In genomic region chr12:132687211-132688164, GRCh38 we compare ENCODE assay signal across 8 cellular contexts. TPM values are rescaled to one million over a fixed set of nuclear protein-coding genes. Genes with fewer than 3 reads are reported as not detected.
DNase-seq lines count a peak whose midpoint lies in the region; ATAC-seq and TF ChIP-seq lines count a peak whose summit lies in the region.

Gene POLE (minus strand): TSS chr12:132687342. CDS start chr12:132687315, 27 bp downstream.
Gene PXMP2 (plus strand): TSS chr12:132687587. CDS start chr12:132687671, 84 bp downstream.

- no peaks in the 10 kb centered on the region for H3K36me3 Mint-ChIP-seq in activated B cell treated with CpG ODN at 0.5 μM for 24 hours (ENCODE audit: low read depth)

- H3K4me1 Mint-ChIP-seq in activated B cell treated with CpG ODN at 0.5 μM for 24 hours, result peaks cover 16% of the 10 kb centered on the region

- peak; percentile 100 for DNase-seq in AG20443 (ENCODE audit: low spot score)
- peak; percentile 86 for DNase-seq in NCI-H345 treated with DMSO at 0.1 percent for 48 hours (lab: John Stamatoyannopoulos, UW; ENCODE audit: unreplicated experiment)
- DNase-seq in activated B cell treated with CpG ODN at 0.5 μM for 24 hours, result peak; percentile 91
- peak; percentile 94 to 97 for DNase-seq in cardiac fibroblast (ENCODE audit: low read depth in 2 of 2)
- peak; percentile 89 for DNase-seq in inferior parietal cortex (ENCODE audit: extremely low spot score)
- DNase-seq in stimulated activated CD4-positive, alpha-beta T cell treated with anti-CD3 and anti-CD28 coated beads, Interleukin-12 subunit alpha, Interleukin-12 subunit beta, amount 100 ng/mL, for 24 hours (ENCODE audit: low read depth in 2 of 2), result peak; percentile 91 to 96

- peak within 1 kb of the TSS; percentile 83 for H3K4me3 Mint-ChIP-seq in activated B cell treated with CpG ODN at 0.5 μM for 24 hours

- peak within 1 kb of the TSS; percentile 54 to 62 for H3K4me3 ChIP-seq in cardiac fibroblast (replicated peaks in 1 of 2; ENCODE audit: low read depth in 2 of 2, low read length in 2 of 2)

- TF ChIP-seq CTCF in activated B cell treated with CpG ODN at 0.5 μM for 24 hours (IDR thresholded peaks at IDR 0.05) (no peak), cardiac fibroblast (IDR thresholded peaks at IDR 0.05; ENCODE audit: low read depth, low read length) (no peak)

- CTCF ChIA-PET in activated B cell treated with CpG ODN at 0.5 μM for 24 hours (lab: Charles Lee), result no interaction called here

- ATAC-seq in GM19043 (IDR thresholded peaks at IDR 0.05; ENCODE audit: low read depth, unreplicated experiment) (peak; percentile 89), HG03342 (IDR thresholded peaks at IDR 0.05; ENCODE audit: unreplicated experiment) (peak; percentile 92), activated B cell treated with CpG ODN at 0.5 μM for 24 hours (ENCODE audit: low read depth) (peak; percentile 95)

- H3K27ac Mint-ChIP-seq in activated B cell treated with CpG ODN at 0.5 μM for 24 hours, result no peak within 1 kb of the TSS

- H3K9me3 Mint-ChIP-seq in activated B cell treated with CpG ODN at 0.5 μM for 24 hours, result no peaks in the 10 kb centered on the region

- POLR2A ChIA-PET in activated B cell treated with CpG ODN at 0.5 μM for 24 hours (lab: Charles Lee), result interaction anchor here (0.6 kb wide), 1 partner anchor 211 kb away, joined by 3 read pairs; no protein-coding TSS in a partner anchor

- intact Hi-C loops in activated B cell treated with CpG ODN at 0.5 μM for 24 hours (cut with micrococcal nuclease), result loop anchor here (1.0 to 2.0 kb wide), 7 partner anchors 23 to 350 kb away; partner anchors contain the start of genes ANKLE2, PGAM5 and ZNF84

- no peaks in the 10 kb centered on the region for H3K27me3 Mint-ChIP-seq in activated B cell treated with CpG ODN at 0.5 μM for 24 hours

RNA-seq across cellular contexts. Expression of gene POLE, which starts in this region (rescaled TPM):
- 51.1 and 64.3 TPM in 2 replicates for total RNA-seq in activated B cell treated with CpG ODN at 0.5 μM for 24 hours

RNA-seq across cellular contexts. Expression of gene PXMP2, which starts in this region (rescaled TPM):
- total RNA-seq in activated B cell treated with CpG ODN at 0.5 μM for 24 hours, result 5.3 and 7.7 TPM in 2 replicates

Comparison
In these comparisons a context has a peak if more than half of its experiments do, and no peak if none do; other contexts are left out.
1. Peak in every context shown above with its lines: DNase-seq, ATAC-seq and H3K4me3 ChIP-seq.